In the genomic region with DNA sequence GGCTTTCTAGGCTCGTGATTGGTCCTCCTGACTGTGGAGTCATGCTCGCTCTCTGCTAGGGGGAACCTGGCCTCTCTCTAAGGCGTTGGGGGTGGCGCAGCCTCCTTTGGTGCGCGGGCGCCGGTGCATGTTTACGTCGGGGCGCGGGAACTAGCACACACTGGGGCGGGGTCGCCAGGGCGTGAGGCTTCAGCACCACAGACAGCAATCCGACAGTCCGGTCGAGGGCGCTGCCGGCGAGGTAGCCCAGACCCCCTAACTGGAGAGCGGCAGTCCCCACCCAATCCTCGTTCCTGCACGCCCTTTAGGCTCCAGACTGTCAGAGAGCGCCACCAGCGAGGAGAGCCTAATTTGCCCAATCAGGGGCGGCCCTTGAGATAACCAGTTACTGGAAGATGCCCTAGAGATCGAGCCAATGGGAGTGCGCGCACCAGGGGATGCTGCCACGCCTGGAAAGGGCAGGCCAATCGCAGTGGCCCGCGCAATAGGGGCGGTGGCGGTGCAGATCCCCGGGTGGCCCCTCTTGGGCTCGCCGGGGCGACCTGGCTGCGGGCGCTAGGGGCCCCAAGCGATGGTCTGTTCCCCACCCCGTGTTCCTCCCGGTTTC, we compare ENCODE assay signal across 8 cellular contexts. TPM values are rescaled to one million over a fixed set of nuclear protein-coding genes. Genes with fewer than 3 reads are reported as not detected.
DNase-seq lines count a peak whose midpoint lies in the region; ATAC-seq, FAIRE-seq and TF ChIP-seq lines count a peak whose summit lies in the region.

No MANE protein-coding gene starts in this region.

- peak; percentile 67 for ATAC-seq in HG02588 (IDR thresholded peaks at IDR 0.05; ENCODE audit: unreplicated experiment)
- ATAC-seq in HG02938 (IDR thresholded peaks at IDR 0.05; ENCODE audit: unreplicated experiment), result no peak

- no peaks in the 10 kb centered on the region for H3K79me2 ChIP-seq in astrocyte (ENCODE audit: insufficient read depth, low read length)

- H3K27ac Mint-ChIP-seq in T-helper 1 cell treated with Interleukin-12 subunit alpha and Interleukin-12 subunit beta and Interleukin-4 antibody, amounts not matched to agents 30 μg/mL and 1 μg/mL, for 36 hours, result peak overlapping the region; percentile 72
- no peak overlapping the region for H3K27ac Mint-ChIP-seq in astrocyte (ENCODE audit: unreplicated experiment)

- peaks cover 3% of the 10 kb centered on the region for H3K4me1 ChIP-seq in astrocyte (ENCODE audit: insufficient read depth, low read length)

- no peak overlapping the region for H3K9ac ChIP-seq in astrocyte (ENCODE audit: low read length)

- no peaks in the 10 kb centered on the region for H3K9me3 ChIP-seq in astrocyte (ENCODE audit: insufficient read depth, low read depth, low read length)

- no peaks in the 10 kb centered on the region for H3K9me3 Mint-ChIP-seq in T-helper 1 cell treated with Interleukin-12 subunit alpha and Interleukin-12 subunit beta and Interleukin-4 antibody, amounts not matched to agents 30 μg/mL and 1 μg/mL, for 36 hours
- H3K9me3 Mint-ChIP-seq in astrocyte (ENCODE audit: unreplicated experiment), result peaks cover 1% of the 10 kb centered on the region

- H3K4me2 ChIP-seq in astrocyte (ENCODE audit: low read length), result peak overlapping the region; percentile 73

- peaks cover 37% of the 10 kb centered on the region for H3K27me3 Mint-ChIP-seq in T-helper 1 cell treated with Interleukin-12 subunit alpha and Interleukin-12 subunit beta and Interleukin-4 antibody, amounts not matched to agents 30 μg/mL and 1 μg/mL, for 36 hours (ENCODE audit: low read depth)
- peaks cover 31% of the 10 kb centered on the region for H3K27me3 Mint-ChIP-seq in astrocyte (ENCODE audit: low read depth, unreplicated experiment)

- FAIRE-seq in astrocyte (lab: Jason Lieb, UNC), result no peak

- peaks cover 6% of the 10 kb centered on the region for H3K36me3 Mint-ChIP-seq in T-helper 1 cell treated with Interleukin-12 subunit alpha and Interleukin-12 subunit beta and Interleukin-4 antibody, amounts not matched to agents 30 μg/mL and 1 μg/mL, for 36 hours (ENCODE audit: low read depth)
- H3K36me3 Mint-ChIP-seq in astrocyte (ENCODE audit: low read depth, unreplicated experiment), result peaks cover 8% of the 10 kb centered on the region

- DNase-seq in GM03348 (ENCODE audit: low spot score), result peak; percentile 89
- DNase-seq in NCI-H146 (lab: John Stamatoyannopoulos, UW), result peak; percentile 99
- peak; percentile 70 for DNase-seq in astrocyte (ENCODE audit: low read depth)
- DNase-seq in hippocampal formation (lab: John Stamatoyannopoulos, UW), result peak; percentile 96
- DNase-seq in skeletal muscle cell (ENCODE audit: low read depth), result peak; percentile 66

- peak overlapping the region; percentile 28 for H3K4me3 ChIP-seq in astrocyte (ENCODE audit: insufficient read depth, low read depth, low read length)
- H3K4me3 ChIP-seq in skeletal muscle cell (ENCODE audit: low read depth, low read length), result peak overlapping the region; percentile 49

- no peak overlapping the region for H3K27ac ChIP-seq in astrocyte (ENCODE audit: low read depth, low read length)

- H2AFZ ChIP-seq in astrocyte (ENCODE audit: low read depth, low read length), result peak overlapping the region; percentile 41

- peaks cover 9% of the 10 kb centered on the region for H4K20me1 ChIP-seq in astrocyte (ENCODE audit: insufficient read depth, low read length)

- H3K4me3 Mint-ChIP-seq in T-helper 1 cell treated with Interleukin-12 subunit alpha and Interleukin-12 subunit beta and Interleukin-4 antibody, amounts not matched to agents 30 μg/mL and 1 μg/mL, for 36 hours, result peak overlapping the region; percentile 78
- peak overlapping the region; percentile 60 for H3K4me3 Mint-ChIP-seq in astrocyte (ENCODE audit: unreplicated experiment)

- no peaks in the 10 kb centered on the region for H3K36me3 ChIP-seq in astrocyte (ENCODE audit: insufficient read depth, low read length)

- H3K4me1 Mint-ChIP-seq in T-helper 1 cell treated with Interleukin-12 subunit alpha and Interleukin-12 subunit beta and Interleukin-4 antibody, amounts not matched to agents 30 μg/mL and 1 μg/mL, for 36 hours (ENCODE audit: low read depth), result peaks cover 20% of the 10 kb centered on the region
- no peaks in the 10 kb centered on the region for H3K4me1 Mint-ChIP-seq in astrocyte (ENCODE audit: low read depth, unreplicated experiment)

- H3K27me3 ChIP-seq in astrocyte (ENCODE audit: insufficient read depth, low read length), result peaks cover 15% of the 10 kb centered on the region

- no peak for TF ChIP-seq CTCF in astrocyte (IDR thresholded peaks at IDR 0.05; ENCODE audit: insufficient read depth, low read depth, low read length)

RNA-seq across cellular contexts. Expression of gene ELAVL3, which starts 1.0 kb away (rescaled TPM):
- total RNA-seq in astrocyte, result not detected in 2 replicates

RNA-seq across cellular contexts. Expression of gene ZNF653, which starts 23.8 kb away (rescaled TPM):
- 5.5 and 7.6 TPM in 2 replicates for total RNA-seq in astrocyte

RNA-seq across cellular contexts. Expression of gene PRKCSH, which starts 46.4 kb away (rescaled TPM):
- 405 and 431 TPM in 2 replicates for total RNA-seq in astrocyte

RNA-seq across cellular contexts. Expression of gene ODAD3, which starts 47.0 kb away (rescaled TPM):
- total RNA-seq in astrocyte, result 0.62 and 0.66 TPM in 2 replicates

RNA-seq across cellular contexts. Expression of gene ECSIT, which starts 47.1 kb away (rescaled TPM):
- 17.8 and 21.9 TPM in 2 replicates for total RNA-seq in astrocyte
